19 cellular contexts compared by ENCODE assay signal in the genomic region with DNA sequence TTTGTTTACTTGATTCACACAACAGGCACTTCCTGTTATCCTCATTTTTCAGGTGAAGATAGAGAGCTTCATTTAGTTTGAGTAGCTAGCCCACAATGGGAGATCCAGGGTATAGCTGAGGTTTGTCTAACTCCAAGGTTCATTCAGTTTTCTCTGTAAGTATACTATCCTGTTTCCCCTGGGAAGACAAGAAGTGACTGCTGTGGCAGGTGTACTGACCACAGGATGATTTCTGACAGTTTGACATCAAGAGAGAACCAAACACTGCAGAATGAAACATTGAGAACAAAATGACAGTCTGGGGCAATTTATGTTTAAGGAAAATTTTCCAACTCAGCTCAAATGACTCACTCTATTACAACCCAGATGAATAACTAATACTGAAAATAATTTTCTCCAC.
"Had no signal": no experiment of that assay in that cellular context is flagged by ENCODE, and none has a peak within 500 bp of the region (broad histone marks: within the 10 kb centered on the region; RNA-seq: fewer than 3 reads in every experiment).

No MANE protein-coding gene starts in this region.

- DNase-seq: colonic mucosa; effector CD8-positive, alpha-beta T cell; endodermal cell; foreskin fibroblast; gastrocnemius medialis; head of caudate nucleus; mucosa of descending colon; naive thymus-derived CD4-positive, alpha-beta T cell; occipital lobe; stimulated activated CD4-positive, alpha-beta T cell treated with anti-CD3 and anti-CD28 coated beads, Interleukin-2, amount 100 ng/mL, for 24 hours; stimulated activated CD4-positive, alpha-beta T cell treated with anti-CD3 and anti-CD28 coated beads, Interleukin-4, amount 100 ng/mL, for 24 hours; stimulated activated naive CD4-positive, alpha-beta T cell treated with Interleukin-2 at 50 U/mL for 16 hours; stomach; thyroid gland had no signal

- H2AFZ ChIP-seq: parathyroid adenoma had no signal

- H3K27ac ChIP-seq: colonic mucosa, epithelial cell of prostate, gastrocnemius medialis, parathyroid adenoma, right atrium auricular region, stomach, thyroid gland, vagina had no signal

- H3K9ac ChIP-seq: parathyroid adenoma had no signal

- H3K9me3 ChIP-seq: colonic mucosa, gastrocnemius medialis, mucosa of descending colon, stomach, thyroid gland, vagina had no signal

- H3K4me1 ChIP-seq: colonic mucosa, gastrocnemius medialis, parathyroid adenoma, right atrium auricular region, stomach, thyroid gland, vagina had no signal

- H3K79me2 ChIP-seq: parathyroid adenoma had no signal

- H3K27me3 ChIP-seq: colonic mucosa, gastrocnemius medialis, right atrium auricular region, stomach, thyroid gland, vagina had no signal

- H3K4me3 ChIP-seq: colonic mucosa, gastrocnemius medialis, lung, mucosa of descending colon, right atrium auricular region, stomach, thyroid gland, vagina had no signal

- H3K36me3 ChIP-seq: colonic mucosa, gastrocnemius medialis, right atrium auricular region, stomach, thyroid gland, vagina had no signal
